25 cellular contexts compared by ENCODE assay signal in the genomic region with DNA sequence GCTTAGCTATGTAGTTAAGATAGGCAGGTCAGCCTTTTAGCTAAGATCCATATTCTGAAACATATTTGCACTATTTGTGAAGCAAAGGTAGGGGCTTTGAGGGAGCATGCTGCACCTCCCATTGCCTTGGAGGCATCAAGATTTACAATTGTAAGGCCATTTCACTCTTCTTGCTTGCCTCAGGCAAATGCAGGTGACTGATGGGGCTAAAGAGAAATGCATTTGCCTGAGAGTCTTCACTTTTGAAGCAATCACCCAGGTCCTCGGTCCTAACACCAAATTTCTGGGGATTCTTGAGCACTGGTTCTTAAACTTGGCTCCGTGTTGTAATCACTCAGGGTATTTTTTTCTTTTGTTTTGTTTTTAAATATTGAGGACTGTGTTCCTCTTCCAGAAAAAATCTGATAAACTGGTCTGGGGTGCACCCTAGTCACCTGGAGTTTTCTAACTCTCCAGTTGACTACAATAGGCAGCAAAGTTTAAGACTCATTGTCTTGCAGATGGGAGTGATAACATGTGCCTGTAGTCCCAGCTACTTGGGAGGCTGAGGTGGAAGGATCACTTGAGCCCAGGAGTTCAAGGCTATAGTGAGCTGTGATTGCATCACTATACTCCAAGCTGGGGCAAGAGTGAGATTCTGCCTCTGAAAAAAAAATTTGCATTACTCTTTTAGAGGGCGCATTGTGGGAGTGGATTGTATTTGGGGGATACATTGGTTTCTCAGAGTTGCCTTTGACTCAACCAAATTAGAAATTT.
"Had no signal": no experiment of that assay in that cellular context is flagged by ENCODE, and none has a peak within 500 bp of the region (broad histone marks: within the 10 kb centered on the region; RNA-seq: fewer than 3 reads in every experiment).

No MANE protein-coding gene starts in this region.

- H3K27me3 ChIP-seq: colonic mucosa, heart left ventricle, spleen, testis, tibial nerve, upper lobe of right lung, vagina had no signal

- H3K79me2 ChIP-seq: parathyroid adenoma had no signal

- FAIRE-seq: frontal cortex, kidney had no signal

- H2AFZ ChIP-seq: parathyroid adenoma had no signal

- H3K27ac Mint-ChIP-seq: memory B cell; nephron; stimulated activated naive B cell treated with anti-CD40 and anti-IgM and Interleukin-4, amounts not matched to agents 10 μg/mL and 1 μg/mL and 100 μg/mL, for 72 hours; stimulated activated naive CD8-positive, alpha-beta T cell treated with anti-CD3 and anti-CD28 coated beads, Interleukin-15, amount 100 ng/mL, for 72 hours had no signal

- DNase-seq: colonic mucosa; effector CD4-positive, alpha-beta T cell; heart left ventricle; hippocampal formation; kidney; left cardiac atrium; left ventricle myocardium inferior; lower lobe of right lung; midbrain; psoas muscle; retina; spleen; stimulated activated CD4-positive, alpha-beta T cell treated with anti-CD3 and anti-CD28 coated beads, Interleukin-2, amount 100 ng/mL, for 24 hours; stimulated activated CD4-positive, alpha-beta T cell treated with anti-CD3 and anti-CD28 coated beads, Interleukin-4, amount 100 ng/mL, for 4 hours; stimulated activated naive B cell treated with anti-CD40 and anti-IgM and Interleukin-4, amounts not matched to agents 10 μg/mL and 1 μg/mL and 100 μg/mL, for 72 hours; stimulated activated naive CD8-positive, alpha-beta T cell treated with anti-CD3 and anti-CD28 coated beads, Interleukin-15, amount 100 ng/mL, for 72 hours; testis; upper lobe of right lung had no signal

- ATAC-seq: heart left ventricle; left cardiac atrium; lower lobe of right lung; psoas muscle; sciatic nerve; stimulated activated naive B cell treated with anti-CD40 and anti-IgM and Interleukin-4, amounts not matched to agents 10 μg/mL and 1 μg/mL and 100 μg/mL, for 72 hours; stimulated activated naive CD8-positive, alpha-beta T cell treated with anti-CD3 and anti-CD28 coated beads, Interleukin-15, amount 100 ng/mL, for 72 hours; upper lobe of right lung had no signal

- H3K9me3 ChIP-seq: colonic mucosa, heart left ventricle, left ventricle myocardium inferior, lower lobe of right lung, psoas muscle, spleen, testis, tibial nerve, upper lobe of right lung, vagina had no signal

- H3K9ac ChIP-seq: parathyroid adenoma had no signal

- H3K36me3 Mint-ChIP-seq: memory B cell; stimulated activated naive B cell treated with anti-CD40 and anti-IgM and Interleukin-4, amounts not matched to agents 10 μg/mL and 1 μg/mL and 100 μg/mL, for 72 hours had no signal

- H3K4me1 Mint-ChIP-seq: memory B cell; nephron; stimulated activated naive B cell treated with anti-CD40 and anti-IgM and Interleukin-4, amounts not matched to agents 10 μg/mL and 1 μg/mL and 100 μg/mL, for 72 hours; stimulated activated naive CD8-positive, alpha-beta T cell treated with anti-CD3 and anti-CD28 coated beads, Interleukin-15, amount 100 ng/mL, for 72 hours had no signal

- H3K4me3 Mint-ChIP-seq: memory B cell; nephron; stimulated activated naive B cell treated with anti-CD40 and anti-IgM and Interleukin-4, amounts not matched to agents 10 μg/mL and 1 μg/mL and 100 μg/mL, for 72 hours; stimulated activated naive CD8-positive, alpha-beta T cell treated with anti-CD3 and anti-CD28 coated beads, Interleukin-15, amount 100 ng/mL, for 72 hours had no signal

- H3K4me1 ChIP-seq: colonic mucosa, heart left ventricle, left ventricle myocardium inferior, lower lobe of right lung, parathyroid adenoma, psoas muscle, spleen, testis, tibial nerve, upper lobe of right lung, vagina had no signal

- H3K36me3 ChIP-seq: colonic mucosa, heart left ventricle, left ventricle myocardium inferior, lower lobe of right lung, spleen, tibial nerve, upper lobe of right lung, vagina had no signal

- H3K4me3 ChIP-seq: colonic mucosa, heart left ventricle, left ventricle myocardium inferior, lower lobe of right lung, psoas muscle, spleen, testis, tibial nerve, upper lobe of right lung, vagina had no signal

- H3K27ac ChIP-seq: colonic mucosa, heart left ventricle, left ventricle myocardium inferior, lower lobe of right lung, parathyroid adenoma, psoas muscle, spleen, testis, tibial nerve, upper lobe of right lung, vagina had no signal

- H3K9me3 Mint-ChIP-seq: memory B cell; nephron; stimulated activated naive B cell treated with anti-CD40 and anti-IgM and Interleukin-4, amounts not matched to agents 10 μg/mL and 1 μg/mL and 100 μg/mL, for 72 hours; stimulated activated naive CD8-positive, alpha-beta T cell treated with anti-CD3 and anti-CD28 coated beads, Interleukin-15, amount 100 ng/mL, for 72 hours had no signal
